21 cellular contexts compared by ENCODE assay signal in genomic region chr20:62563561-62563960, GRCh38.
DNase-seq lines count a peak whose midpoint lies in the region; ATAC-seq and TF ChIP-seq lines count a peak whose summit lies in the region.
"Had no signal": no experiment of that assay in that cellular context is flagged by ENCODE, and none has a peak within 500 bp of the region (broad histone marks: within the 10 kb centered on the region; RNA-seq: fewer than 3 reads in every experiment).

No MANE protein-coding gene starts in this region.

- intact Hi-C loops in heart left ventricle (cut with DNase I) (no loop called here), left cardiac atrium (cut with DNase I) (no loop called here)

- H3K27ac ChIP-seq in heart left ventricle (peak overlapping the region in 9 of 12 donors; percentile 23 to 100 (median 93)), HEK293 (ENCODE audit: extremely low read depth, low read depth, low read length) (no peak overlapping the region), skeletal muscle tissue (ENCODE audit: low read depth, low read length) (peak overlapping the region; percentile 99)
- H3K27ac ChIP-seq: BLaER1 treated with 17β-estradiol and CSF1 and Interleukin-3, amounts not matched to agents 10 nM and 100 nM; GM23248 had no signal

- H3K36me3 ChIP-seq in heart left ventricle: peaks cover 0 to 29% (median 0%) of the 10 kb centered on the region in 9 donors
- H3K36me3 ChIP-seq in HEK293 (ENCODE audit: control insufficient read depth in 2 of 2, insufficient read depth in 1 of 2, low read length in 2 of 2): no peaks in the 10 kb centered on the region
- peaks cover 40 to 55% (median 45%) of the 10 kb centered on the region in 3 donors for H3K36me3 ChIP-seq in skeletal muscle tissue (ENCODE audit: control insufficient read depth in 3 of 3, insufficient read depth in 3 of 3, low read length in 3 of 3)
- H3K36me3 ChIP-seq: BLaER1 treated with 17β-estradiol and CSF1 and Interleukin-3, amounts not matched to agents 10 nM and 100 nM had no signal

- H3K4me1 ChIP-seq in heart left ventricle (peaks cover 0 to 55% (median 17%) of the 10 kb centered on the region in 12 donors), HEK293 (ENCODE audit: control insufficient read depth, insufficient read depth, low read length) (no peaks in the 10 kb centered on the region), skeletal muscle tissue (ENCODE audit: control insufficient read depth in 3 of 3, insufficient read depth in 3 of 3, low read length in 3 of 3) (peaks cover 9 to 90% (median 62%) of the 10 kb centered on the region in 3 donors)

- 55 to 67% (median 58%) methylated on average over 11 to 15 of the region's 15 CpGs for WGBS in heart left ventricle, 4 donors

- H3K9me3 ChIP-seq in heart left ventricle (no peaks in the 10 kb centered on the region), HEK293 (ENCODE audit: control insufficient read depth, insufficient read depth, low read depth, low read length) (no peaks in the 10 kb centered on the region), skeletal muscle tissue (ENCODE audit: control insufficient read depth in 3 of 3, low read length in 3 of 3) (no peaks in the 10 kb centered on the region)
- H3K9me3 ChIP-seq: BLaER1 treated with 17β-estradiol and CSF1 and Interleukin-3, amounts not matched to agents 10 nM and 100 nM had no signal

- DNase-seq in heart left ventricle (no peak), left cardiac atrium (no peak), myocyte (ENCODE audit: low read depth) (peak; percentile 9), NCI-H1930 (lab: John Stamatoyannopoulos, UW) (no peak)
- DNase-seq: 8988T; CD4-positive, CD25-positive, alpha-beta regulatory T cell; CD8-positive, alpha-beta memory T cell; COR-L47; DMS 273 treated with DMSO at 0.1 percent for 48 hours; DMS53; DND-41; EL; GM23248; HCEC 1CT; HFFc6; IMR-90 had no signal

- H3K27me3 ChIP-seq in heart left ventricle (peaks cover 0 to 30% (median 5%) of the 10 kb centered on the region in 9 donors), skeletal muscle tissue (ENCODE audit: control insufficient read depth in 3 of 3, insufficient read depth in 3 of 3, low read length in 3 of 3) (peaks cover 0 to 6% (median 5%) of the 10 kb centered on the region in 3 donors)

- peak overlapping the region; percentile 46 to 72 (median 70) for H3K9ac ChIP-seq in skeletal muscle tissue (ENCODE audit: low read depth in 1 of 3, low read length in 3 of 3)
- H3K9ac ChIP-seq: BLaER1 treated with 17β-estradiol and CSF1 and Interleukin-3, amounts not matched to agents 10 nM and 100 nM; GM23248 had no signal

- ATAC-seq in heart left ventricle (no peak), left cardiac atrium (no peak), HG03571 (IDR thresholded peaks at IDR 0.05; ENCODE audit: unreplicated experiment) (no peak)
- ATAC-seq: GM12878 had no signal

- CTCF ChIA-PET in HEK293 (lab: Yijun Ruan, JAX): interaction anchor here (1.0 kb wide), 1 partner anchor 69 kb away, joined by 3 read pairs; no protein-coding TSS in a partner anchor

- no peak for TF ChIP-seq POLR2A in heart left ventricle (IDR thresholded peaks at IDR 0.05)

- POLR2A ChIA-PET in HEK293 (lab: Yijun Ruan, JAX): no interaction called here

- TF ChIP-seq CTCF in heart left ventricle (IDR thresholded peaks at IDR 0.05): no peak
- TF ChIP-seq CTCF in HEK293 (tag by site-specific recombination; IDR thresholded peaks at IDR 0.05): no peak

- H3K4me3 ChIP-seq in heart left ventricle: no peak overlapping the region
- H3K4me3 ChIP-seq in HEK293 (ENCODE audit: low read depth, low read length): no peak overlapping the region
- peak overlapping the region in 1 of 3 donors; percentile 28 for H3K4me3 ChIP-seq in skeletal muscle tissue (ENCODE audit: low read length in 3 of 3)
- H3K4me3 ChIP-seq: BLaER1 treated with 17β-estradiol and CSF1 and Interleukin-3, amounts not matched to agents 10 nM and 100 nM; GM12878; GM23248 had no signal

TF ChIP-seq in HEK293, 187 proteins besides CTCF, POLR2A, EP300 and RAD21:
- no peak for TF ChIP-seq ZSCAN23 (tag by site-specific recombination; IDR thresholded peaks at IDR 0.05)
- peak; percentile 52 for TF ChIP-seq HIC1 (tag by site-specific recombination; IDR thresholded peaks at IDR 0.05)
- TF ChIP-seq ZNF324 (tag by site-specific recombination; IDR thresholded peaks at IDR 0.05): no peak
